Comparison of ENCODE assay signal across 18 cellular contexts in genomic region chr6:63269470-63269869, GRCh38. TPM values are rescaled to one million over a fixed set of nuclear protein-coding genes. Genes with fewer than 3 reads are reported as not detected.
DNase-seq lines count a peak whose midpoint lies in the region; ATAC-seq and TF ChIP-seq lines count a peak whose summit lies in the region.
"Had no signal": no experiment of that assay in that cellular context is flagged by ENCODE, and none has a peak within 500 bp of the region (broad histone marks: within the 10 kb centered on the region; RNA-seq: fewer than 3 reads in every experiment).

No MANE protein-coding gene starts in this region.

- H3K27ac Mint-ChIP-seq in osteocyte (ENCODE audit: unreplicated experiment) = no peak overlapping the region
- H3K27ac Mint-ChIP-seq: activated naive CD8-positive, alpha-beta T cell treated with anti-CD3 and anti-CD28 coated beads, Interleukin-2, amount 10 ng/mL, durations not matched to agents 7 days and 5 days; naive B cell had no signal

- H3K36me3 ChIP-seq in Karpas-422 (ENCODE audit: insufficient read depth, low read length) = no peaks in the 10 kb centered on the region
- no peaks in the 10 kb centered on the region for H3K36me3 ChIP-seq in A673 (ENCODE audit: insufficient read depth, low read length, poor library complexity, severe bottlenecking)
- H3K36me3 ChIP-seq: cardiac muscle cell, suprapubic skin had no signal

- no peaks in the 10 kb centered on the region for H3K79me2 ChIP-seq in Karpas-422 (ENCODE audit: low read length)

- H3K4me3 Mint-ChIP-seq in osteocyte (ENCODE audit: unreplicated experiment) = no peak overlapping the region
- H3K4me3 Mint-ChIP-seq: activated naive CD8-positive, alpha-beta T cell treated with anti-CD3 and anti-CD28 coated beads, Interleukin-2, amount 10 ng/mL, durations not matched to agents 7 days and 5 days; naive B cell had no signal

- H2AFZ ChIP-seq in Karpas-422 (ENCODE audit: low read length) = no peak overlapping the region

- H3K9ac ChIP-seq in Karpas-422 (ENCODE audit: low read length) = no peak overlapping the region

- H3K9me3 ChIP-seq in Karpas-422 (ENCODE audit: low read length) (no peaks in the 10 kb centered on the region), A673 (ENCODE audit: low read depth, low read length, poor library complexity, severe bottlenecking) (no peaks in the 10 kb centered on the region)
- H3K9me3 ChIP-seq: suprapubic skin had no signal

- no peak overlapping the region for H3K4me2 ChIP-seq in Karpas-422 (ENCODE audit: low read depth, low read length, poor library complexity, severe bottlenecking)

- ATAC-seq in GM18508 (IDR thresholded peaks at IDR 0.05; ENCODE audit: insufficient read depth, unreplicated experiment) (peak; percentile 45), HG02852 (IDR thresholded peaks at IDR 0.05; ENCODE audit: unreplicated experiment) (peak; percentile 59)

- H3K9me2 ChIP-seq in Karpas-422 (replicated peaks; ENCODE audit: insufficient read depth, low read length) = no peaks in the 10 kb centered on the region

- no peaks in the 10 kb centered on the region for H3K4me1 Mint-ChIP-seq in osteocyte (ENCODE audit: unreplicated experiment)
- H3K4me1 Mint-ChIP-seq: activated naive CD8-positive, alpha-beta T cell treated with anti-CD3 and anti-CD28 coated beads, Interleukin-2, amount 10 ng/mL, durations not matched to agents 7 days and 5 days; naive B cell had no signal

- H3K27ac ChIP-seq in Karpas-422 (ENCODE audit: low read length) (no peak overlapping the region), A673 (ENCODE audit: low read depth, low read length, poor library complexity, severe bottlenecking) (no peak overlapping the region)
- H3K27ac ChIP-seq: cardiac muscle cell, suprapubic skin had no signal

- no peaks in the 10 kb centered on the region for H3K36me3 Mint-ChIP-seq in osteocyte (ENCODE audit: unreplicated experiment)
- H3K36me3 Mint-ChIP-seq: activated naive CD8-positive, alpha-beta T cell treated with anti-CD3 and anti-CD28 coated beads, Interleukin-2, amount 10 ng/mL, durations not matched to agents 7 days and 5 days; naive B cell had no signal

- no peak for TF ChIP-seq CTCF in GM20000 (IDR thresholded peaks at IDR 0.05; ENCODE audit: extremely low read depth, missing control alignments)
- TF ChIP-seq CTCF in osteocyte (IDR thresholded peaks at IDR 0.05) = no peak
- no peak for TF ChIP-seq CTCF in A673 (conservative IDR thresholded peaks at IDR 0.05; ENCODE audit: low read depth, low read length)

- intact Hi-C loops in A673 (cut with micrococcal nuclease; ENCODE audit: unreplicated experiment) = no loop called here

- no peaks in the 10 kb centered on the region for H4K20me1 ChIP-seq in Karpas-422 (ENCODE audit: insufficient read depth, low read depth, low read length)

- H3K27me3 Mint-ChIP-seq in osteocyte (ENCODE audit: unreplicated experiment) = peaks cover 10% of the 10 kb centered on the region
- H3K27me3 Mint-ChIP-seq: activated naive CD8-positive, alpha-beta T cell treated with anti-CD3 and anti-CD28 coated beads, Interleukin-2, amount 10 ng/mL, durations not matched to agents 7 days and 5 days; naive B cell had no signal

- peak; percentile 32 for DNase-seq in GM20000 (ENCODE audit: low spot score)
- peak; percentile 44 for DNase-seq in Karpas-422
- DNase-seq in pons (ENCODE audit: low spot score) = no peak
- no peak for DNase-seq in NCI-H82 treated with DMSO at 0.1 percent for 48 hours (lab: John Stamatoyannopoulos, UW; ENCODE audit: unreplicated experiment)
- DNase-seq in osteocyte (ENCODE audit: extremely low spot score, unreplicated experiment) = no peak
- DNase-seq in A673 (ENCODE audit: low spot score) = no peak
- DNase-seq: activated CD4-positive, alpha-beta T cell treated with anti-CD3 and anti-CD28 coated beads for 48 hours; activated naive CD8-positive, alpha-beta T cell treated with anti-CD3 and anti-CD28 coated beads, Interleukin-2, amount 10 ng/mL, durations not matched to agents 7 days and 5 days; foreskin fibroblast; naive B cell; T1000 had no signal

- no peaks in the 10 kb centered on the region for H3K9me3 Mint-ChIP-seq in osteocyte (ENCODE audit: unreplicated experiment)
- H3K9me3 Mint-ChIP-seq: activated naive CD8-positive, alpha-beta T cell treated with anti-CD3 and anti-CD28 coated beads, Interleukin-2, amount 10 ng/mL, durations not matched to agents 7 days and 5 days; naive B cell had no signal

- CTCF ChIA-PET in A673 (lab: Charles Lee) = no interaction called here

- H3K4me3 ChIP-seq in Karpas-422 (ENCODE audit: low read length) (no peak overlapping the region), A673 (ENCODE audit: low read depth, low read length, poor library complexity, severe bottlenecking) (no peak overlapping the region)
- H3K4me3 ChIP-seq: cardiac muscle cell, suprapubic skin had no signal

- POLR2A ChIA-PET in A673 (lab: Charles Lee; ENCODE audit: low non-redundant PET) = no interaction called here

- H3K4me1 ChIP-seq in Karpas-422 (ENCODE audit: low read length) = no peaks in the 10 kb centered on the region
- H3K4me1 ChIP-seq in A673 (ENCODE audit: insufficient read depth, low read length, poor library complexity, severe bottlenecking) = peaks cover 32% of the 10 kb centered on the region
- H3K4me1 ChIP-seq: suprapubic skin had no signal

- BruUV-seq in A673 (replicated peaks; lab: Mats Ljungman, UMichigan) = no TSS peak

- no peaks in the 10 kb centered on the region for H3K27me3 ChIP-seq in Karpas-422 (ENCODE audit: low read length)
- H3K27me3 ChIP-seq in A673 (replicated peaks; ENCODE audit: insufficient read depth, low read depth, low read length, poor library complexity) = no peaks in the 10 kb centered on the region
- H3K27me3 ChIP-seq: cardiac muscle cell, suprapubic skin had no signal

RNA-seq across cellular contexts. Expression of gene LGSN, which starts 50.3 kb away (rescaled TPM):
- not detected in 2 replicates for total RNA-seq in Karpas-422 (2014; rRNA removed; shearing (Covaris generic); ENCODE audit: low replicate concordance)
- 0.29 TPM in 1 of 2 replicates, not detected in the other for total RNA-seq in osteocyte
- not detected in 2 replicates for total RNA-seq in A673 (2021)
- total RNA-seq: cardiac muscle cell, HT-29, lower leg skin, pulmonary artery endothelial cell had no signal

RNA-seq across cellular contexts. Expression of gene FKBP1C, which starts 58.2 kb away (rescaled TPM):
- total RNA-seq in Karpas-422 (2014; rRNA removed; shearing (Covaris generic); ENCODE audit: low replicate concordance) = not detected in 2 replicates
- 0.55 and 1.2 TPM in 2 replicates for total RNA-seq in osteocyte
- 0.28 TPM in 1 of 2 replicates, not detected in the other for total RNA-seq in A673 (2021)

Comparison
In these comparisons a context has a peak if more than half of its experiments do, and no peak if none do; other contexts are left out.
1. DNase-seq: peak in GM20000 (single experiment) and Karpas-422 (single experiment); none in pons (single experiment), NCI-H82 treated with DMSO at 0.1 percent for 48 hours (single experiment), osteocyte (single experiment) and A673 (single experiment).